8 cellular contexts compared by ENCODE assay signal in genomic region chr19:50658438-50659317, GRCh38. TPM values are rescaled to one million over a fixed set of nuclear protein-coding genes. Genes with fewer than 3 reads are reported as not detected.
DNase-seq lines count a peak whose midpoint lies in the region; ATAC-seq and TF ChIP-seq lines count a peak whose summit lies in the region.

No MANE protein-coding gene starts in this region.

- H3K36me3 Mint-ChIP-seq in activated T-cell treated with anti-CD3 and anti-CD28 coated beads, Interleukin-2, amount 50 U/mL, for 72 hours (ENCODE audit: insufficient read depth in 2 of 2) = peaks cover 4 to 14% of the 10 kb centered on the region in 2 donors

- peak overlapping the region; percentile 56 for H3K27ac Mint-ChIP-seq in activated T-cell treated with anti-CD3 and anti-CD28 coated beads, Interleukin-2, amount 50 U/mL, for 72 hours

- H3K4me1 Mint-ChIP-seq in activated T-cell treated with anti-CD3 and anti-CD28 coated beads, Interleukin-2, amount 50 U/mL, for 72 hours (ENCODE audit: low read depth) = peaks cover 29% of the 10 kb centered on the region

- TF ChIP-seq CTCF in GM12864 (IDR thresholded peaks at IDR 0.05; ENCODE audit: low read depth, low read length, missing control alignments) = no peak
- TF ChIP-seq CTCF in gastroesophageal sphincter (IDR thresholded peaks at IDR 0.05) = no peak
- TF ChIP-seq CTCF in omental fat pad (IDR thresholded peaks at IDR 0.05) = no peak
- peak in 1 of 6 experiments; percentile 20 for TF ChIP-seq CTCF in thyroid gland (IDR thresholded peaks at IDR 0.05)

- H3K27ac ChIP-seq in gastroesophageal sphincter = no peak overlapping the region
- H3K27ac ChIP-seq in thyroid gland = no peak overlapping the region

- peak overlapping the region; percentile 18; the same call in 1 of the 2 replicates for H3K4me3 ChIP-seq in GM12864 (ENCODE audit: low read depth, low read length)
- peak overlapping the region in 1 of 2 donors; percentile 38 for H3K4me3 ChIP-seq in gastroesophageal sphincter
- peak overlapping the region in 1 of 3 donors; percentile 15 for H3K4me3 ChIP-seq in thyroid gland (replicated peaks in 1 of 3)

- intact Hi-C loops in thyroid gland (cut with DNase I) = no loop called here

- H3K9me3 Mint-ChIP-seq in activated T-cell treated with anti-CD3 and anti-CD28 coated beads, Interleukin-2, amount 50 U/mL, for 72 hours = peaks cover 3 to 10% of the 10 kb centered on the region in 2 donors

- H3K9me3 ChIP-seq in gastroesophageal sphincter = peaks cover 0 to 29% (median 0%) of the 10 kb centered on the region in 3 donors
- no peaks in the 10 kb centered on the region for H3K9me3 ChIP-seq in thyroid gland

- no peak for TF ChIP-seq EP300 in gastroesophageal sphincter (IDR thresholded peaks at IDR 0.05)

- peaks cover 98% of the 10 kb centered on the region for H3K27me3 ChIP-seq in gastroesophageal sphincter
- H3K27me3 ChIP-seq in thyroid gland = no peaks in the 10 kb centered on the region

- TF ChIP-seq POLR2A in gastroesophageal sphincter (IDR thresholded peaks at IDR 0.05) (no peak), thyroid gland (IDR thresholded peaks at IDR 0.05) (peak in 1 of 2 donors; percentile 61)

- peak; percentile 59 for ATAC-seq in activated T-cell treated with anti-CD3 and anti-CD28 coated beads, Interleukin-2, amount 50 U/mL, for 72 hours (replicated peaks in 1 of 2)
- peak; percentile 52 for ATAC-seq in gastroesophageal sphincter
- ATAC-seq in omental fat pad (ENCODE audit: low FRiP score) = peak; percentile 37
- no peak for ATAC-seq in GM18502 (IDR thresholded peaks at IDR 0.05; ENCODE audit: poor library complexity, unreplicated experiment)

- DNase-seq in GM12864 (ENCODE audit: low read depth) (no peak), NOMO-1 treated with DMSO at 0.1 percent for 48 hours (lab: John Stamatoyannopoulos, UW; ENCODE audit: unreplicated experiment) (peak; percentile 92), omental fat pad (ENCODE audit: low spot score) (no peak), thyroid gland (peak; percentile 62 to 82), NCI-H2029 (lab: John Stamatoyannopoulos, UW) (no peak)
- peak; percentile 87 to 91 for DNase-seq in activated T-cell treated with anti-CD3 and anti-CD28 coated beads, Interleukin-2, amount 50 U/mL, for 72 hours

- no peaks in the 10 kb centered on the region for H3K36me3 ChIP-seq in gastroesophageal sphincter
- H3K36me3 ChIP-seq in thyroid gland = no peaks in the 10 kb centered on the region

- peak overlapping the region; percentile 85 to 93 for H3K4me3 Mint-ChIP-seq in activated T-cell treated with anti-CD3 and anti-CD28 coated beads, Interleukin-2, amount 50 U/mL, for 72 hours

- H3K4me1 ChIP-seq in gastroesophageal sphincter (peaks cover 0 to 20% (median 3%) of the 10 kb centered on the region in 3 donors), thyroid gland (peaks cover 15 to 18% of the 10 kb centered on the region in 2 donors)

- 0 to 2% methylated on average over 12 to 21 of the region's 67 CpGs for WGBS in gastroesophageal sphincter (ENCODE audit: low coverage in 1 of 2), 2 donors
- 3 to 6% methylated on average over 22 to 36 of the region's 67 CpGs for WGBS in thyroid gland, 2 donors

- peaks cover 72% of the 10 kb centered on the region for H3K27me3 Mint-ChIP-seq in activated T-cell treated with anti-CD3 and anti-CD28 coated beads, Interleukin-2, amount 50 U/mL, for 72 hours (ENCODE audit: low read depth)

RNA-seq across cellular contexts. Expression of gene C19orf81, which starts 9.4 kb away (rescaled TPM):
- total RNA-seq in activated T-cell treated with anti-CD3 and anti-CD28 coated beads, Interleukin-2, amount 50 U/mL, for 72 hours = 1 to 10 TPM; 5.1 to 5.7 TPM
- total RNA-seq in gastroesophageal sphincter = not detected
- total RNA-seq in omental fat pad = not detected
- total RNA-seq in thyroid gland = 1 to 10 TPM in 1 of 4 donors, not detected in 3; 1.7 TPM

RNA-seq across cellular contexts. Expression of gene SYT3, which starts 19.0 kb away (rescaled TPM):
- total RNA-seq in activated T-cell treated with anti-CD3 and anti-CD28 coated beads, Interleukin-2, amount 50 U/mL, for 72 hours = under 1 TPM; 0.41 to 0.72 TPM
- total RNA-seq in gastroesophageal sphincter (under 1 TPM in 1 of 4 donors, not detected in 3; 0.42 TPM), omental fat pad (not detected), thyroid gland (1 to 10 TPM in 2 of 4 donors, under 1 TPM in 1, not detected in 1; 0.67 to 1.4 (median 1.3) TPM)

Comparison
In these comparisons a context has a peak if more than half of its experiments do, and no peak if none do; other contexts are left out.
1. DNase-seq: peak in NOMO-1 treated with DMSO at 0.1 percent for 48 hours (single experiment), activated T-cell treated with anti-CD3 and anti-CD28 coated beads, Interleukin-2, amount 50 U/mL, for 72 hours (2 of 2) and thyroid gland (2 of 2); none in GM12864 (single experiment), omental fat pad (single experiment) and NCI-H2029 (single experiment).